15 cellular contexts compared by ENCODE assay signal in genomic region chr11:116833816-116834534, GRCh38. TPM values are rescaled to one million over a fixed set of nuclear protein-coding genes. Genes with fewer than 3 reads are reported as not detected.
"Had no signal": no experiment of that assay in that cellular context is flagged by ENCODE, and none has a peak within 500 bp of the region (broad histone marks: within the 10 kb centered on the region; RNA-seq: fewer than 3 reads in every experiment).

No MANE protein-coding gene starts in this region.

- H3K36me3 ChIP-seq: breast epithelium, esophagus muscularis mucosa, neutrophil, transverse colon had no signal

- H3K9me3 ChIP-seq: breast epithelium, esophagus muscularis mucosa, neutrophil, transverse colon had no signal

- DNase-seq: activated CD4-positive, alpha-beta T cell treated with anti-CD3 and anti-CD28 coated beads, Interleukin-2, amount 50 U/mL, for 48 hours; activated CD8-positive, alpha-beta memory T cell treated with anti-CD3 and anti-CD28 coated beads, Interleukin-2, amount 10 ng/mL, durations not matched to agents 7 days and 5 days; activated T-cell treated with anti-CD3 and anti-CD28 coated beads, Interleukin-2, amount 50 U/mL, for 48 hours; left colon; stimulated activated CD4-positive, alpha-beta T cell treated with anti-CD3 and anti-CD28 coated beads, Interleukin-1b, Interleukin-23, amount 100 ng/mL, for 48 hours; transverse colon had no signal

- H3K27me3 Mint-ChIP-seq: activated CD8-positive, alpha-beta memory T cell treated with anti-CD3 and anti-CD28 coated beads, Interleukin-2, amount 10 ng/mL, durations not matched to agents 7 days and 5 days had no signal

- H3K4me1 ChIP-seq: breast epithelium had no signal

- H3K27ac ChIP-seq: breast epithelium, neutrophil had no signal

- ATAC-seq: activated CD8-positive, alpha-beta memory T cell treated with anti-CD3 and anti-CD28 coated beads, Interleukin-2, amount 10 ng/mL, durations not matched to agents 7 days and 5 days; activated naive CD4-positive, alpha-beta T cell treated with anti-CD3 and anti-CD28 coated beads, Interleukin-2, amount 50 U/mL, for 72 hours; left colon; right cardiac atrium; stimulated activated memory B cell treated with anti-CD40 and anti-IgM and Interleukin-4, amounts not matched to agents 10 μg/mL and 1 μg/mL and 100 μg/mL, for 72 hours had no signal

- FAIRE-seq: colon had no signal

- H3K9me3 Mint-ChIP-seq: activated naive CD4-positive, alpha-beta T cell treated with anti-CD3 and anti-CD28 coated beads, Interleukin-2, amount 50 U/mL, for 72 hours; stimulated activated memory B cell treated with anti-CD40 and anti-IgM and Interleukin-4, amounts not matched to agents 10 μg/mL and 1 μg/mL and 100 μg/mL, for 72 hours; T-helper 2 cell treated with Interferon-gamma antibody and Interleukin-4, amounts not matched to agents 5 μg/mL and 100 μg/mL, for 36 hours had no signal

- H3K4me3 ChIP-seq: breast epithelium, transverse colon had no signal

- H3K27ac Mint-ChIP-seq: activated CD8-positive, alpha-beta memory T cell treated with anti-CD3 and anti-CD28 coated beads, Interleukin-2, amount 10 ng/mL, durations not matched to agents 7 days and 5 days; stimulated activated memory B cell treated with anti-CD40 and anti-IgM and Interleukin-4, amounts not matched to agents 10 μg/mL and 1 μg/mL and 100 μg/mL, for 72 hours had no signal

- H3K27me3 ChIP-seq: breast epithelium, esophagus muscularis mucosa, transverse colon had no signal

- H3K36me3 Mint-ChIP-seq: activated CD8-positive, alpha-beta memory T cell treated with anti-CD3 and anti-CD28 coated beads, Interleukin-2, amount 10 ng/mL, durations not matched to agents 7 days and 5 days; activated naive CD4-positive, alpha-beta T cell treated with anti-CD3 and anti-CD28 coated beads, Interleukin-2, amount 50 U/mL, for 72 hours; stimulated activated memory B cell treated with anti-CD40 and anti-IgM and Interleukin-4, amounts not matched to agents 10 μg/mL and 1 μg/mL and 100 μg/mL, for 72 hours had no signal

RNA-seq across cellular contexts. Expression of gene APOA1, which starts 3.4 kb away (rescaled TPM):
- total RNA-seq: fibroblast of villous mesenchyme, left colon had no signal

RNA-seq across cellular contexts. Expression of gene APOC3, which starts 4.3 kb away (rescaled TPM):
- total RNA-seq: activated CD8-positive, alpha-beta memory T cell treated with anti-CD3 and anti-CD28 coated beads, Interleukin-2, amount 10 ng/mL, durations not matched to agents 7 days and 5 days; activated naive CD4-positive, alpha-beta T cell treated with anti-CD3 and anti-CD28 coated beads, Interleukin-2, amount 50 U/mL, for 72 hours; breast epithelium; esophagus muscularis mucosa; fibroblast of villous mesenchyme; left colon had no signal
- polyA plus RNA-seq: right cardiac atrium had no signal

RNA-seq across cellular contexts. Expression of gene APOA4, which starts 10.9 kb away (rescaled TPM):
- total RNA-seq: activated CD8-positive, alpha-beta memory T cell treated with anti-CD3 and anti-CD28 coated beads, Interleukin-2, amount 10 ng/mL, durations not matched to agents 7 days and 5 days; activated naive CD4-positive, alpha-beta T cell treated with anti-CD3 and anti-CD28 coated beads, Interleukin-2, amount 50 U/mL, for 72 hours; fibroblast of villous mesenchyme; left colon; right cardiac atrium; transverse colon had no signal

RNA-seq across cellular contexts. Expression of gene APOA5, which starts 42.3 kb away (rescaled TPM):
- total RNA-seq: activated CD8-positive, alpha-beta memory T cell treated with anti-CD3 and anti-CD28 coated beads, Interleukin-2, amount 10 ng/mL, durations not matched to agents 7 days and 5 days; activated naive CD4-positive, alpha-beta T cell treated with anti-CD3 and anti-CD28 coated beads, Interleukin-2, amount 50 U/mL, for 72 hours; breast epithelium; esophagus muscularis mucosa; fibroblast of villous mesenchyme; left colon; right cardiac atrium; transverse colon had no signal
- polyA plus RNA-seq: right cardiac atrium had no signal
